8 cellular contexts compared by ENCODE assay signal in genomic region chr20:52032304-52032683, GRCh38.
A peak's percentile ranks its signal among the peaks of the same experiment; 100 is the strongest.
DNase-seq lines count a peak whose midpoint lies in the region; ATAC-seq and TF ChIP-seq lines count a peak whose summit lies in the region.
"Not testable (repeated sequence)": the region's sequence is repeated elsewhere in the genome, so short reads cannot be mapped to it uniquely, and the experiment has no call there.

No MANE protein-coding gene starts in this region.

- TF ChIP-seq POLR2A in uterus (IDR thresholded peaks at IDR 0.05), result not testable (repeated sequence)

- not testable (repeated sequence) for DNase-seq in WTC11 (ENCODE audit: low spot score); activated T-helper 2 cell treated with anti-CD3 and anti-CD28 coated beads, Interferon-gamma antibody, Interleukin-2, Interleukin-4, amounts not matched to agents 10 μg/mL and 5 μg/mL and 100 μg/mL, durations not matched to agents 14 hours and 24 hours and 36 hours (ENCODE audit: low spot score); endodermal cell; mesothelial cell of epicardium (ENCODE audit: low spot score in 2 of 2, unreplicated experiment in 2 of 2); osteocyte (ENCODE audit: extremely low spot score, unreplicated experiment); uterus

- H3K27me3 ChIP-seq in BLaER1; HUES48 (ENCODE audit: control insufficient read depth, insufficient read depth, low read length); endodermal cell (ENCODE audit: control insufficient read depth, insufficient read depth, low read length, poor library complexity, severe bottlenecking); uterus: not testable (repeated sequence)

- not testable (repeated sequence) for H4K20me1 ChIP-seq in BLaER1

- H3K27me3 Mint-ChIP-seq in WTC11 (ENCODE audit: low read depth); activated T-helper 2 cell treated with anti-CD3 and anti-CD28 coated beads, Interferon-gamma antibody, Interleukin-2, Interleukin-4, amounts not matched to agents 10 μg/mL and 5 μg/mL and 100 μg/mL, durations not matched to agents 14 hours and 24 hours and 36 hours (ENCODE audit: low read depth); endodermal cell (ENCODE audit: insufficient read depth); mesothelial cell of epicardium (ENCODE audit: low read depth); osteocyte (ENCODE audit: unreplicated experiment): not testable (repeated sequence)

- not testable (repeated sequence) for H3K9me3 Mint-ChIP-seq in WTC11; activated T-helper 2 cell treated with anti-CD3 and anti-CD28 coated beads, Interferon-gamma antibody, Interleukin-2, Interleukin-4, amounts not matched to agents 10 μg/mL and 5 μg/mL and 100 μg/mL, durations not matched to agents 14 hours and 24 hours and 36 hours; endodermal cell; mesothelial cell of epicardium; osteocyte (ENCODE audit: unreplicated experiment)

- not testable (repeated sequence) for H3K27ac ChIP-seq in BLaER1; endodermal cell (ENCODE audit: low read depth, low read length)
- peak overlapping the region; percentile 49 for H3K27ac ChIP-seq in HUES48 (ENCODE audit: low read depth, low read length)
- H3K27ac ChIP-seq in uterus, result peak overlapping the region; percentile 30 to 63

- not testable (repeated sequence) for TF ChIP-seq CTCF in WTC11 (IDR thresholded peaks at IDR 0.05); endodermal cell (conservative IDR thresholded peaks at IDR 0.05); mesothelial cell of epicardium (IDR thresholded peaks at IDR 0.05; ENCODE audit: unreplicated experiment); osteocyte (IDR thresholded peaks at IDR 0.05); uterus (IDR thresholded peaks at IDR 0.05)

- H3K9ac ChIP-seq in BLaER1, result peak overlapping the region; percentile 53; the same call in 1 of the 2 replicates
- not testable (repeated sequence) for H3K9ac ChIP-seq in HUES48 (ENCODE audit: low read depth, low read length); endodermal cell (ENCODE audit: extremely low read depth, low read length, poor library complexity, severe bottlenecking)

- H3K9me3 ChIP-seq in BLaER1; HUES48 (ENCODE audit: control insufficient read depth, insufficient read depth, low read length); endodermal cell (ENCODE audit: control insufficient read depth, low read length); uterus: not testable (repeated sequence)

- H3K36me3 Mint-ChIP-seq in WTC11; activated T-helper 2 cell treated with anti-CD3 and anti-CD28 coated beads, Interferon-gamma antibody, Interleukin-2, Interleukin-4, amounts not matched to agents 10 μg/mL and 5 μg/mL and 100 μg/mL, durations not matched to agents 14 hours and 24 hours and 36 hours (ENCODE audit: low read depth); endodermal cell (ENCODE audit: low read depth); mesothelial cell of epicardium; osteocyte (ENCODE audit: unreplicated experiment): not testable (repeated sequence)

- 87 to 96% methylated on average over 6 to 7 of the region's 7 CpGs for WGBS in endodermal cell (ENCODE audit: insufficient coverage in 1 of 2, insufficient read length in 1 of 2), 2 experiments

- H3K4me1 ChIP-seq in BLaER1, result peaks cover 16% of the 10 kb centered on the region
- H3K4me1 ChIP-seq in HUES48 (ENCODE audit: control insufficient read depth, insufficient read depth, low read length), result peaks cover 13% of the 10 kb centered on the region
- H3K4me1 ChIP-seq in endodermal cell (ENCODE audit: control insufficient read depth, insufficient read depth, low read length); uterus: not testable (repeated sequence)

- H3K27ac Mint-ChIP-seq in WTC11 (peak overlapping the region; percentile 81), endodermal cell (peak overlapping the region; percentile 43), mesothelial cell of epicardium (peak overlapping the region; percentile 94), osteocyte (ENCODE audit: unreplicated experiment) (peak overlapping the region; percentile 93)
- peak overlapping the region; percentile 64 for H3K27ac Mint-ChIP-seq in activated T-helper 2 cell treated with anti-CD3 and anti-CD28 coated beads, Interferon-gamma antibody, Interleukin-2, Interleukin-4, amounts not matched to agents 10 μg/mL and 5 μg/mL and 100 μg/mL, durations not matched to agents 14 hours and 24 hours and 36 hours

- intact Hi-C loops in activated T-helper 2 cell treated with anti-CD3 and anti-CD28 coated beads, Interferon-gamma antibody, Interleukin-2, Interleukin-4, amounts not matched to agents 10 μg/mL and 5 μg/mL and 100 μg/mL, durations not matched to agents 14 hours and 24 hours and 36 hours (cut with micrococcal nuclease), result loop anchor here (2.0 to 5.0 kb wide), 2 partner anchors 15 to 315 kb away; no protein-coding TSS in a partner anchor
- intact Hi-C loops in uterus (cut with DNase I; ENCODE audit: low total_unique reads), result not testable (repeated sequence)

- CTCF ChIA-PET in WTC11 (lab: Charles Lee), result interaction anchor here (2.1 kb wide), 1 partner anchor 232 kb away, joined by 5 read pairs; no protein-coding TSS in a partner anchor

- peak overlapping the region; percentile 63 for H3K4me2 ChIP-seq in BLaER1

- H3K4me1 Mint-ChIP-seq in WTC11 (peaks cover 19% of the 10 kb centered on the region), endodermal cell (peaks cover 25% of the 10 kb centered on the region), mesothelial cell of epicardium (peaks cover 28% of the 10 kb centered on the region), osteocyte (ENCODE audit: unreplicated experiment) (peaks cover 23% of the 10 kb centered on the region)
- H3K4me1 Mint-ChIP-seq in activated T-helper 2 cell treated with anti-CD3 and anti-CD28 coated beads, Interferon-gamma antibody, Interleukin-2, Interleukin-4, amounts not matched to agents 10 μg/mL and 5 μg/mL and 100 μg/mL, durations not matched to agents 14 hours and 24 hours and 36 hours (ENCODE audit: low read depth), result peaks cover 12% of the 10 kb centered on the region

- POLR2A ChIA-PET in WTC11 (lab: Charles Lee), result interaction anchor here (0.7 kb wide), 1 partner anchor 764 kb away, joined by 3 read pairs; no protein-coding TSS in a partner anchor

- ATAC-seq in WTC11, result not testable (repeated sequence)

- H3K36me3 ChIP-seq in BLaER1; HUES48 (ENCODE audit: control insufficient read depth, insufficient read depth, low read length); endodermal cell (ENCODE audit: control insufficient read depth, insufficient read depth, low read length); uterus: not testable (repeated sequence)

- not testable (repeated sequence) for H3K4me3 Mint-ChIP-seq in WTC11; activated T-helper 2 cell treated with anti-CD3 and anti-CD28 coated beads, Interferon-gamma antibody, Interleukin-2, Interleukin-4, amounts not matched to agents 10 μg/mL and 5 μg/mL and 100 μg/mL, durations not matched to agents 14 hours and 24 hours and 36 hours (ENCODE audit: low read depth); endodermal cell; mesothelial cell of epicardium
- peak overlapping the region; percentile 15 for H3K4me3 Mint-ChIP-seq in osteocyte (ENCODE audit: unreplicated experiment)

- not testable (repeated sequence) for H3K4me3 ChIP-seq in BLaER1; HUES48 (ENCODE audit: low read depth, low read length); endodermal cell (ENCODE audit: low read length); uterus

Comparison
In these comparisons a context has a peak if more than half of its experiments do, and no peak if none do; other contexts are left out.
1. H3K27ac Mint-ChIP-seq: peak in every context shown above with its lines; median percentile 94 in mesothelial cell of epicardium; 93 in osteocyte; 81 in WTC11; 64 in activated T-helper 2 cell treated with anti-CD3 and anti-CD28 coated beads, Interferon-gamma antibody, Interleukin-2, Interleukin-4, amounts not matched to agents 10 μg/mL and 5 μg/mL and 100 μg/mL, durations not matched to agents 14 hours and 24 hours and 36 hours; 43 in endodermal cell.